Comparison of ENCODE assay signal across 8 cellular contexts in the genomic region with DNA sequence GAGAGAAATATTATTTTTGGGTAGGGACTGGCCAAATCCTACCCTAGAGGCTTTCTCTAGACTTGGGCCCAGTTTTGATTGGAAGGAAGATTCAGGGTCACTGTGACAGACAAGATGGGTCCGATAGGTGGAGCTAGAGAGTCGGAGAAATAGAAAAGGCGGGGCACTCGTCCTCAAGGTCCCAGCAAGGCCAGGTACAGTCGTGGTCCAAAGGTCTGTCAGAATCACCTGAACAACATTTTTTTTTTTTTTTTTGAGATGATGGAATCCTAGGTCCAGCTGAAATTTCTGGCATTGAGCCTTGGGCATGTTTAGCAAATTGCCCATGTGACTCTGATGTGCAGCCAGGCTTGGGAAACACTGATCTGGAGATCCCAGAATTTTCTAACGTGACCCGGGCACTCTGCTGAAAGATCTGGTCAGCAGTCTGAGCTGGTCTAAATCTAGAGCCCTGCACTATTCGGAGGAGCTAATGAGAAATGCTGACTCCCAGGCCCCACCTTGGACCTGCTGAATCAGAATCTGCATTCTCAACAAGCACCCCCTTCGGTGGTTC. TPM values are rescaled to one million over a fixed set of nuclear protein-coding genes. Genes with fewer than 3 reads are reported as not detected.
DNase-seq lines count a peak whose midpoint lies in the region; ATAC-seq and TF ChIP-seq lines count a peak whose summit lies in the region.

No MANE protein-coding gene starts in this region.

- peak overlapping the region; percentile 17 for H3K27ac Mint-ChIP-seq in activated naive CD4-positive, alpha-beta T cell treated with anti-CD3 and anti-CD28 coated beads, Interleukin-2, amount 10 ng/mL, durations not matched to agents 7 days and 5 days

- intact Hi-C loops in left ventricle myocardium inferior (cut with micrococcal nuclease), result loop anchor here (5.0 to 10.0 kb wide), 2 partner anchors 52 to 84 kb away; a partner anchor contains a TSS
- intact Hi-C loops in gastrocnemius medialis (cut with DNase I; ENCODE audit: low total_unique reads), result loop anchor here (1.0 to 10.0 kb wide), 2 partner anchors 86 to 848 kb away; no protein-coding TSS in a partner anchor

- H3K4me1 ChIP-seq in left ventricle myocardium inferior (peaks cover 39% of the 10 kb centered on the region), gastrocnemius medialis (peaks cover 61 to 62% of the 10 kb centered on the region in 2 donors)

- in situ Hi-C loops in gastrocnemius medialis (cut with MboI; ENCODE audit: low sequenced_read_pairs in 4 of 4), result loop anchor here (5.0 to 25.0 kb wide), 5 partner anchors 49 to 206 kb away; a partner anchor contains a TSS

- peaks cover 23% of the 10 kb centered on the region for H3K4me1 Mint-ChIP-seq in activated naive CD4-positive, alpha-beta T cell treated with anti-CD3 and anti-CD28 coated beads, Interleukin-2, amount 10 ng/mL, durations not matched to agents 7 days and 5 days

- TF ChIP-seq CTCF in GM12873 (IDR thresholded peaks at IDR 0.05; ENCODE audit: insufficient read depth, low read depth, low read length, missing control alignments), result peak; percentile 89
- TF ChIP-seq CTCF in HFF-Myc (IDR thresholded peaks at IDR 0.05; ENCODE audit: low read depth, low read length, missing control alignments), result peak; percentile 90
- peak; percentile 89 for TF ChIP-seq CTCF in NB4 (IDR thresholded peaks at IDR 0.05; ENCODE audit: low read depth, low read length)
- peak; percentile 87 for TF ChIP-seq CTCF in left ventricle myocardium inferior (IDR thresholded peaks at IDR 0.05; ENCODE audit: borderline replicate concordance)
- peak; percentile 70 to 87 (median 80) for TF ChIP-seq CTCF in gastrocnemius medialis (IDR thresholded peaks at IDR 0.05 in 4 of 5, conservative IDR thresholded peaks at IDR 0.05 in 1 of 5)

- no peak for DNase-seq in HFF-Myc (ENCODE audit: extremely low read depth, low read depth)
- peak; percentile 73 for DNase-seq in NB4 (ENCODE audit: low read depth)
- DNase-seq in SK-N-DZ (ENCODE audit: low spot score), result peak; percentile 71
- peak; percentile 76 for DNase-seq in activated naive CD4-positive, alpha-beta T cell treated with anti-CD3 and anti-CD28 coated beads, Interleukin-2, amount 10 ng/mL, durations not matched to agents 7 days and 5 days
- no peak for DNase-seq in left ventricle myocardium inferior
- peak; percentile 70 to 80 for DNase-seq in gastrocnemius medialis
- no peak for DNase-seq in ureter (ENCODE audit: low spot score)

- H3K4me3 Mint-ChIP-seq in activated naive CD4-positive, alpha-beta T cell treated with anti-CD3 and anti-CD28 coated beads, Interleukin-2, amount 10 ng/mL, durations not matched to agents 7 days and 5 days, result no peak overlapping the region

- H3K36me3 ChIP-seq in left ventricle myocardium inferior (no peaks in the 10 kb centered on the region), gastrocnemius medialis (no peaks in the 10 kb centered on the region)

- CTCF ChIA-PET in activated naive CD4-positive, alpha-beta T cell treated with anti-CD3 and anti-CD28 coated beads, Interleukin-2, amount 10 ng/mL, durations not matched to agents 7 days and 5 days (lab: Charles Lee), result interaction anchor here (0.7 to 20.4 kb wide), 24 partner anchors 8 to 1254 kb away, joined by 3 to 362 read pairs (median 4); a partner anchor contains a TSS

- H3K4me3 ChIP-seq in HFF-Myc (replicated peaks; ENCODE audit: low read depth, low read length) (no peak overlapping the region), NB4 (ENCODE audit: low read depth, low read length) (no peak overlapping the region), left ventricle myocardium inferior (no peak overlapping the region), gastrocnemius medialis (no peak overlapping the region)

- ATAC-seq in gastrocnemius medialis, result peak; percentile 25 to 27

- TF ChIP-seq POLR2A in NB4 (IDR thresholded peaks at IDR 0.05; ENCODE audit: extremely low read depth, insufficient read length), result no peak
- peak in 1 of 2 donors; percentile 12 for TF ChIP-seq POLR2A in gastrocnemius medialis (IDR thresholded peaks at IDR 0.05)

- no peaks in the 10 kb centered on the region for H3K36me3 Mint-ChIP-seq in activated naive CD4-positive, alpha-beta T cell treated with anti-CD3 and anti-CD28 coated beads, Interleukin-2, amount 10 ng/mL, durations not matched to agents 7 days and 5 days

- H3K9me3 ChIP-seq in left ventricle myocardium inferior (replicated peaks) (no peaks in the 10 kb centered on the region), gastrocnemius medialis (no peaks in the 10 kb centered on the region)

- H3K27me3 Mint-ChIP-seq in activated naive CD4-positive, alpha-beta T cell treated with anti-CD3 and anti-CD28 coated beads, Interleukin-2, amount 10 ng/mL, durations not matched to agents 7 days and 5 days, result peaks cover 29% of the 10 kb centered on the region

- H3K27me3 ChIP-seq in left ventricle myocardium inferior (ENCODE audit: low read depth) (no peaks in the 10 kb centered on the region), gastrocnemius medialis (no peaks in the 10 kb centered on the region)

- no peaks in the 10 kb centered on the region for H3K9me3 Mint-ChIP-seq in activated naive CD4-positive, alpha-beta T cell treated with anti-CD3 and anti-CD28 coated beads, Interleukin-2, amount 10 ng/mL, durations not matched to agents 7 days and 5 days

- H3K27ac ChIP-seq in left ventricle myocardium inferior (replicated peaks), result no peak overlapping the region
- H3K27ac ChIP-seq in gastrocnemius medialis, result peak overlapping the region; percentile 92 to 100 (median 93)

RNA-seq across cellular contexts. Expression of a gene that starts 23.0 kb away (rescaled TPM):
- not detected in 2 replicates for polyA plus RNA-seq in SK-N-DZ (2014; cell fraction: cytosol; rRNA removed)
- polyA plus RNA-seq in SK-N-DZ (2014; cell fraction: nucleus; rRNA removed), result not detected in 2 replicates
- total RNA-seq in left ventricle myocardium inferior, result not detected
- total RNA-seq in gastrocnemius medialis, result under 1 TPM in 2 of 4 donors, not detected in 2; 0.62 to 0.85 TPM
- not detected for total RNA-seq in ureter

RNA-seq across cellular contexts. Expression of a gene that starts 53.4 kb away (rescaled TPM):
- 22.6 and 31.4 TPM in 2 replicates for polyA plus RNA-seq in SK-N-DZ (2014; cell fraction: cytosol; rRNA removed)
- polyA plus RNA-seq in SK-N-DZ (2014; cell fraction: nucleus; rRNA removed), result 31.0 and 39.8 TPM in 2 replicates
- total RNA-seq in left ventricle myocardium inferior, result 43.0 TPM
- total RNA-seq in gastrocnemius medialis, result 100 to 1,000 TPM; 292 to 606 (median 472) TPM
- total RNA-seq in ureter, result 32.3 TPM

Comparison
In these comparisons a context has a peak if more than half of its experiments do, and no peak if none do; other contexts are left out.
1. DNase-seq: peak in NB4 (single experiment), SK-N-DZ (single experiment), activated naive CD4-positive, alpha-beta T cell treated with anti-CD3 and anti-CD28 coated beads, Interleukin-2, amount 10 ng/mL, durations not matched to agents 7 days and 5 days (single experiment) and gastrocnemius medialis (2 of 2); none in HFF-Myc (single experiment), left ventricle myocardium inferior (single experiment) and ureter (single experiment).
2. Peak in every context shown above with its lines, with median percentiles within 50 percentile points of each other: CTCF ChIP-seq.